ENCODE assay signal across 24 cellular contexts in genomic region chr1:168629466-168629865, GRCh38. TPM values are rescaled to one million over a fixed set of nuclear protein-coding genes. Genes with fewer than 3 reads are reported as not detected.
"Had no signal": no experiment of that assay in that cellular context is flagged by ENCODE, and none has a peak within 500 bp of the region (broad histone marks: within the 10 kb centered on the region; RNA-seq: fewer than 3 reads in every experiment).

No MANE protein-coding gene starts in this region.

- DNase-seq: activated CD4-positive, alpha-beta T cell treated with anti-CD3 and anti-CD28 coated beads, Interleukin-2, amount 50 U/mL, for 1 hour; activated CD4-positive, CD25-positive, alpha-beta regulatory T cell treated with anti-CD3 and anti-CD28 coated beads, Interleukin-2, amount 50 U/mL, for 72 hours; activated CD8-positive, alpha-beta T cell treated with anti-CD3 and anti-CD28 coated beads, Interleukin-2, amount 10 ng/mL, durations not matched to agents 7 days and 5 days; activated gamma-delta T cell; aorta; colonic mucosa; dorsolateral prefrontal cortex; naive thymus-derived CD4-positive, alpha-beta T cell; occipital lobe; stimulated activated naive CD4-positive, alpha-beta T cell treated with Interleukin-2 at 50 U/mL for 16 hours; WERI-Rb-1 had no signal

- H3K36me3 Mint-ChIP-seq: naive thymus-derived CD4-positive, alpha-beta T cell; type B pancreatic cell had no signal

- H3K4me1 ChIP-seq: colonic mucosa, vagina had no signal

- H3K27ac Mint-ChIP-seq: activated CD8-positive, alpha-beta T cell treated with anti-CD3 and anti-CD28 coated beads, Interleukin-2, amount 10 ng/mL, durations not matched to agents 7 days and 5 days; activated T-helper 1 cell treated with anti-CD3 and anti-CD28 coated beads, Interleukin-12 subunit alpha, Interleukin-12 subunit beta, Interleukin-2, Interleukin-4 antibody, amounts not matched to agents 30 ng/mL and 10 ng/mL and 1 ng/mL, durations not matched to agents 14 hours and 24 hours and 36 hours; naive thymus-derived CD4-positive, alpha-beta T cell; type B pancreatic cell had no signal

- H3K27ac ChIP-seq: brain microvascular endothelial cell, colonic mucosa, dorsolateral prefrontal cortex, thoracic aorta, vagina, WERI-Rb-1 had no signal

- ATAC-seq: activated CD8-positive, alpha-beta T cell treated with anti-CD3 and anti-CD28 coated beads, Interleukin-2, amount 10 ng/mL, durations not matched to agents 7 days and 5 days; left lobe of liver; naive thymus-derived CD4-positive, alpha-beta T cell; sciatic nerve had no signal

- H3K4me3 Mint-ChIP-seq: activated CD8-positive, alpha-beta T cell treated with anti-CD3 and anti-CD28 coated beads, Interleukin-2, amount 10 ng/mL, durations not matched to agents 7 days and 5 days; activated T-helper 1 cell treated with anti-CD3 and anti-CD28 coated beads, Interleukin-12 subunit alpha, Interleukin-12 subunit beta, Interleukin-2, Interleukin-4 antibody, amounts not matched to agents 30 ng/mL and 10 ng/mL and 1 ng/mL, durations not matched to agents 14 hours and 24 hours and 36 hours; central memory CD8-positive, alpha-beta T cell; naive thymus-derived CD4-positive, alpha-beta T cell; neural crest cell; type B pancreatic cell had no signal

- H3K27me3 ChIP-seq: brain microvascular endothelial cell, colonic mucosa, dorsolateral prefrontal cortex, vagina had no signal

- H3K4me1 Mint-ChIP-seq: central memory CD8-positive, alpha-beta T cell; naive thymus-derived CD4-positive, alpha-beta T cell; neural crest cell had no signal

- H3K4me3 ChIP-seq: colonic mucosa, dorsolateral prefrontal cortex, lung, thoracic aorta, vagina had no signal

- H3K9me3 ChIP-seq: colonic mucosa, thoracic aorta, vagina had no signal

- H3K36me3 ChIP-seq: brain microvascular endothelial cell, colonic mucosa, thoracic aorta, vagina, WERI-Rb-1 had no signal

- H3K9me3 Mint-ChIP-seq: activated T-helper 1 cell treated with anti-CD3 and anti-CD28 coated beads, Interleukin-12 subunit alpha, Interleukin-12 subunit beta, Interleukin-2, Interleukin-4 antibody, amounts not matched to agents 30 ng/mL and 10 ng/mL and 1 ng/mL, durations not matched to agents 14 hours and 24 hours and 36 hours; central memory CD8-positive, alpha-beta T cell; naive thymus-derived CD4-positive, alpha-beta T cell; neural crest cell; type B pancreatic cell had no signal

RNA-seq across cellular contexts. Expression of gene XCL1, which starts 53.1 kb away (rescaled TPM):
- total RNA-seq: fibroblast of villous mesenchyme, kidney epithelial cell, neural crest cell, occipital lobe, renal cortical epithelial cell, sciatic nerve, vagina had no signal
